12 cellular contexts compared by ENCODE assay signal in genomic region chr15:83657549-83657948, GRCh38. TPM values are rescaled to one million over a fixed set of nuclear protein-coding genes. Genes with fewer than 3 reads are reported as not detected.
A peak's percentile ranks its signal among the peaks of the same experiment; 100 is the strongest.
DNase-seq lines count a peak whose midpoint lies in the region; ATAC-seq and TF ChIP-seq lines count a peak whose summit lies in the region.
"Had no signal": no experiment of that assay in that cellular context is flagged by ENCODE, and none has a peak within 500 bp of the region (broad histone marks: within the 10 kb centered on the region; RNA-seq: fewer than 3 reads in every experiment).

No MANE protein-coding gene starts in this region.

- no peaks in the 10 kb centered on the region for H3K36me3 Mint-ChIP-seq in activated CD8-positive, alpha-beta T cell treated with anti-CD3 and anti-CD28 coated beads, Interleukin-2, amount 10 ng/mL, durations not matched to agents 7 days and 5 days (ENCODE audit: low read depth)

- H3K4me1 ChIP-seq in Panc1 (ENCODE audit: control insufficient read depth, insufficient read depth, low read length) = no peaks in the 10 kb centered on the region; the same call in 1 of the 2 replicates
- H3K4me1 ChIP-seq in right atrium auricular region = peaks cover 0 to 57% of the 10 kb centered on the region in 2 donors
- peaks cover 12 to 55% of the 10 kb centered on the region in 2 donors for H3K4me1 ChIP-seq in thoracic aorta (ENCODE audit: control insufficient read depth in 1 of 2, low read depth in 2 of 2)

- no peak overlapping the region for H3K27ac ChIP-seq in Panc1 (ENCODE audit: low read length)
- peak overlapping the region; percentile 13 to 65 for H3K27ac ChIP-seq in right atrium auricular region
- H3K27ac ChIP-seq in thoracic aorta = peak overlapping the region; percentile 49 to 52

- POLR2A ChIA-PET in Panc1 (lab: Charles Lee) = no interaction called here
- POLR2A ChIA-PET in activated CD8-positive, alpha-beta T cell treated with anti-CD3 and anti-CD28 coated beads, Interleukin-2, amount 10 ng/mL, durations not matched to agents 7 days and 5 days (lab: Charles Lee) = no interaction called here

- peaks cover 10% of the 10 kb centered on the region for H3K27me3 Mint-ChIP-seq in activated CD8-positive, alpha-beta T cell treated with anti-CD3 and anti-CD28 coated beads, Interleukin-2, amount 10 ng/mL, durations not matched to agents 7 days and 5 days (ENCODE audit: low read depth)

- peak; percentile 6 for DNase-seq in DMS 273 (lab: John Stamatoyannopoulos, UW; ENCODE audit: unreplicated experiment)
- DNase-seq in DMS 273 treated with DMSO at 0.1 percent for 48 hours (lab: John Stamatoyannopoulos, UW) = no peak
- no peak for DNase-seq in Panc1 (ENCODE audit: low read depth, low spot score)
- no peak for DNase-seq in right atrium auricular region (ENCODE audit: low spot score)
- no peak for DNase-seq in thoracic aorta (ENCODE audit: low spot score)
- DNase-seq in NCI-H69 (lab: John Stamatoyannopoulos, UW) = no peak
- no peak for DNase-seq in activated CD8-positive, alpha-beta T cell treated with anti-CD3 and anti-CD28 coated beads, Interleukin-2, amount 10 ng/mL, durations not matched to agents 7 days and 5 days
- DNase-seq: activated naive CD8-positive, alpha-beta T cell treated with anti-CD3 and anti-CD28 coated beads, Interleukin-2, amount 50 U/mL, for 24 hours; T-helper 9 cell had no signal

- no TSS peak for BruUV-seq in Panc1 (replicated peaks; lab: Mats Ljungman, UMichigan)

- in situ Hi-C loops in Panc1 (cut with HindIII; ENCODE audit: low pct_unique_long_range_greater_than_20kb, low sequenced_read_pairs) = no loop called here

- no peaks in the 10 kb centered on the region for H3K9me3 Mint-ChIP-seq in activated CD8-positive, alpha-beta T cell treated with anti-CD3 and anti-CD28 coated beads, Interleukin-2, amount 10 ng/mL, durations not matched to agents 7 days and 5 days (ENCODE audit: insufficient read depth)

- H3K36me3 ChIP-seq in Panc1 (ENCODE audit: control insufficient read depth, insufficient read depth, low read length) (no peaks in the 10 kb centered on the region), right atrium auricular region (no peaks in the 10 kb centered on the region), thoracic aorta (peaks cover 3% of the 10 kb centered on the region)

- no peak overlapping the region for H3K4me3 Mint-ChIP-seq in activated CD8-positive, alpha-beta T cell treated with anti-CD3 and anti-CD28 coated beads, Interleukin-2, amount 10 ng/mL, durations not matched to agents 7 days and 5 days
- H3K4me3 Mint-ChIP-seq: activated naive CD8-positive, alpha-beta T cell treated with anti-CD3 and anti-CD28 coated beads, Interleukin-2, amount 50 U/mL, for 24 hours; nephron had no signal

- no peak overlapping the region for H3K4me3 ChIP-seq in Panc1 (ENCODE audit: low read depth in 2 of 2, low read length in 2 of 2)
- no peak overlapping the region for H3K4me3 ChIP-seq in right atrium auricular region
- no peak overlapping the region for H3K4me3 ChIP-seq in thoracic aorta

- ATAC-seq in Panc1 (no peak), thoracic aorta (ENCODE audit: insufficient number of reproducible peaks, low FRiP score, low read depth) (no peak), GM21423 (IDR thresholded peaks at IDR 0.05; ENCODE audit: unreplicated experiment) (no peak)
- ATAC-seq in activated CD8-positive, alpha-beta T cell treated with anti-CD3 and anti-CD28 coated beads, Interleukin-2, amount 10 ng/mL, durations not matched to agents 7 days and 5 days = no peak
- ATAC-seq: activated naive CD8-positive, alpha-beta T cell treated with anti-CD3 and anti-CD28 coated beads, Interleukin-2, amount 50 U/mL, for 24 hours had no signal

- H3K9me3 ChIP-seq in Panc1 (ENCODE audit: control insufficient read depth, insufficient read depth, low read depth, low read length) = no peaks in the 10 kb centered on the region
- no peaks in the 10 kb centered on the region for H3K9me3 ChIP-seq in right atrium auricular region
- H3K9me3 ChIP-seq in thoracic aorta = no peaks in the 10 kb centered on the region

- H3K4me1 Mint-ChIP-seq in activated CD8-positive, alpha-beta T cell treated with anti-CD3 and anti-CD28 coated beads, Interleukin-2, amount 10 ng/mL, durations not matched to agents 7 days and 5 days (ENCODE audit: low read depth) = no peaks in the 10 kb centered on the region
- H3K4me1 Mint-ChIP-seq: activated naive CD8-positive, alpha-beta T cell treated with anti-CD3 and anti-CD28 coated beads, Interleukin-2, amount 50 U/mL, for 24 hours had no signal

- peak; percentile 32 for TF ChIP-seq CTCF in Panc1 (IDR thresholded peaks at IDR 0.05)
- TF ChIP-seq CTCF in right atrium auricular region (IDR thresholded peaks at IDR 0.05) = peak in 1 of 2 donors; percentile 47
- peak; percentile 12 for TF ChIP-seq CTCF in thoracic aorta (IDR thresholded peaks at IDR 0.05)

- CTCF ChIA-PET in Panc1 (lab: Charles Lee) = no interaction called here
- CTCF ChIA-PET in activated CD8-positive, alpha-beta T cell treated with anti-CD3 and anti-CD28 coated beads, Interleukin-2, amount 10 ng/mL, durations not matched to agents 7 days and 5 days (lab: Charles Lee) = no interaction called here

- no peaks in the 10 kb centered on the region for H3K27me3 ChIP-seq in Panc1 (ENCODE audit: control insufficient read depth, insufficient read depth, low read length)
- no peaks in the 10 kb centered on the region for H3K27me3 ChIP-seq in right atrium auricular region
- no peaks in the 10 kb centered on the region for H3K27me3 ChIP-seq in thoracic aorta (replicated peaks; ENCODE audit: insufficient read depth)

- H3K27ac Mint-ChIP-seq in activated CD8-positive, alpha-beta T cell treated with anti-CD3 and anti-CD28 coated beads, Interleukin-2, amount 10 ng/mL, durations not matched to agents 7 days and 5 days = no peak overlapping the region
- H3K27ac Mint-ChIP-seq: activated naive CD8-positive, alpha-beta T cell treated with anti-CD3 and anti-CD28 coated beads, Interleukin-2, amount 50 U/mL, for 24 hours; nephron had no signal

- intact Hi-C loops in Panc1 (cut with micrococcal nuclease; ENCODE audit: unreplicated experiment) = no loop called here

RNA-seq across cellular contexts. Expression of gene ADAMTSL3, which starts 3.6 kb away (rescaled TPM):
- not detected for total RNA-seq in Panc1 (2021; ENCODE audit: unreplicated experiment)
- not detected for polyA plus RNA-seq in Panc1 (2012; ENCODE audit: insufficient read length)
- 10 to 100 TPM; 12.2 to 21.2 TPM for total RNA-seq in right atrium auricular region
- total RNA-seq in thoracic aorta = 10 to 100 TPM; 41.4 to 45.4 TPM
- not detected for total RNA-seq in activated CD8-positive, alpha-beta T cell treated with anti-CD3 and anti-CD28 coated beads, Interleukin-2, amount 10 ng/mL, durations not matched to agents 7 days and 5 days
- total RNA-seq: A172 had no signal

Comparison
In these comparisons a context has a peak if more than half of its experiments do, and no peak if none do; other contexts are left out.
1. RNA of gene ADAMTSL3, which starts 3.6 kb away (total RNA-seq): 41.4 to 45.4 TPM in thoracic aorta and 12.2 to 21.2 TPM in right atrium auricular region; not detected in Panc1 (single experiment) and not detected in activated CD8-positive, alpha-beta T cell treated with anti-CD3 and anti-CD28 coated beads, Interleukin-2, amount 10 ng/mL, durations not matched to agents 7 days and 5 days; every median in the first group is over 10 times any median in the second.